8 cellular contexts compared by ENCODE assay signal in genomic region chr2:232142049-232142448, GRCh38.
DNase-seq lines count a peak whose midpoint lies in the region; ATAC-seq and TF ChIP-seq lines count a peak whose summit lies in the region.

No MANE protein-coding gene starts in this region.

- no peak overlapping the region for H3K4me3 Mint-ChIP-seq in HFFc6

- no peak overlapping the region for H2AK5ac ChIP-seq in neuronal stem cell (ENCODE audit: low read depth, low read length)

- H3K14ac ChIP-seq in neuronal stem cell (ENCODE audit: low read length) = no peak overlapping the region

- peaks cover 2% of the 10 kb centered on the region for H3K79me1 ChIP-seq in neuronal stem cell (ENCODE audit: low read depth, low read length)

- no peak overlapping the region for H4K8ac ChIP-seq in neuronal stem cell (ENCODE audit: low read depth, low read length)

- H3K4me2 ChIP-seq in neuronal stem cell (ENCODE audit: insufficient read depth, low read length, poor library complexity, severe bottlenecking) = no peak overlapping the region

- WGBS in neuronal stem cell (ENCODE audit: extremely low coverage in 2 of 2, insufficient read length in 2 of 2, insufficient replicate concordance in 1 of 2), 2 donors = no CpG with 5 or more reads among the region's 3 CpGs

- no peak overlapping the region for H3K27ac Mint-ChIP-seq in HFFc6

- ATAC-seq in SK-N-SH treated with all-trans-retinoic acid at 6 μM for 48 hours (peak; percentile 80), GM18870 (IDR thresholded peaks at IDR 0.05; ENCODE audit: unreplicated experiment) (no peak), HG02571 (IDR thresholded peaks at IDR 0.05; ENCODE audit: unreplicated experiment) (no peak)

- no peak overlapping the region for H3K23ac ChIP-seq in neuronal stem cell (ENCODE audit: low read depth, low read length, poor library complexity)

- H4K91ac ChIP-seq in neuronal stem cell (ENCODE audit: low read depth, low read length, poor library complexity) = no peak overlapping the region

- H3K36me3 ChIP-seq in neuronal stem cell (replicated peaks in 1 of 2; ENCODE audit: control insufficient read depth in 2 of 2, insufficient read depth in 2 of 2, low read length in 2 of 2) = peaks cover 0 to 2% of the 10 kb centered on the region in 2 donors

- no peak overlapping the region for H2BK120ac ChIP-seq in neuronal stem cell (ENCODE audit: low read depth, low read length)

- H3K27me3 ChIP-seq in neuronal stem cell (ENCODE audit: control insufficient read depth in 3 of 3, insufficient read depth in 3 of 3, low read depth in 1 of 3, low read length in 3 of 3) = no peaks in the 10 kb centered on the region

- no peak overlapping the region for H2BK5ac ChIP-seq in neuronal stem cell (ENCODE audit: low read length)

- TF ChIP-seq POLR2A in erythroblast (IDR thresholded peaks at IDR 0.05; ENCODE audit: low read length) = no peak

- no peak overlapping the region for H3K27ac ChIP-seq in neuronal stem cell (replicated peaks; ENCODE audit: low read length)

- H3K36me3 Mint-ChIP-seq in HFFc6 (ENCODE audit: low read depth) = no peaks in the 10 kb centered on the region

- no peak overlapping the region for H2AFZ ChIP-seq in neuronal stem cell (ENCODE audit: low read length)

- H2BK12ac ChIP-seq in neuronal stem cell (ENCODE audit: low read length) = no peak overlapping the region

- no peaks in the 10 kb centered on the region for H3K9me3 Mint-ChIP-seq in HFFc6

- H2BK15ac ChIP-seq in neuronal stem cell (ENCODE audit: low read length) = no peak overlapping the region

- no peaks in the 10 kb centered on the region for H3K9me3 ChIP-seq in neuronal stem cell (replicated peaks in 1 of 2; ENCODE audit: control insufficient read depth in 2 of 2, insufficient read depth in 1 of 2, low read depth in 1 of 2, low read length in 2 of 2)

- no peak overlapping the region for H3K9ac ChIP-seq in neuronal stem cell (ENCODE audit: low read depth, low read length, poor library complexity)

- DNase-seq in D341Med (ENCODE audit: low spot score) (peak; percentile 67), HFFc6 (no peak), erythroblast (lab: John Stamatoyannopoulos, UW) (peak; percentile 28 to 46), neuronal stem cell (ENCODE audit: low spot score) (peak; percentile 21), NCI-H1048 (lab: John Stamatoyannopoulos, UW) (no peak)

- H3K4me3 ChIP-seq in neuronal stem cell (ENCODE audit: low read length in 2 of 2) = no peak overlapping the region

- H3K18ac ChIP-seq in neuronal stem cell (ENCODE audit: low read length) = no peak overlapping the region

- no peaks in the 10 kb centered on the region for H3K4me1 ChIP-seq in neuronal stem cell (ENCODE audit: control insufficient read depth in 2 of 2, insufficient read depth in 1 of 2, low read depth in 1 of 2, low read length in 2 of 2)

- no peak overlapping the region for H3K4ac ChIP-seq in neuronal stem cell (ENCODE audit: low read length)

- peak; percentile 87 for TF ChIP-seq CTCF in HFFc6 (IDR thresholded peaks at IDR 0.05)

- H3K27me3 Mint-ChIP-seq in HFFc6 (ENCODE audit: insufficient read depth) = no peaks in the 10 kb centered on the region; the same call in 1 of the 2 replicates

- H3K4me1 Mint-ChIP-seq in HFFc6 (ENCODE audit: low read depth) = peaks cover 47% of the 10 kb centered on the region

TF ChIP-seq in SK-N-SH treated with all-trans-retinoic acid at 6 μM for 48 hours, 23 proteins besides CTCF, POLR2A, EP300 and RAD21:
- no peak for TF ChIP-seq ZNF70 (CRISPR knock-in tag; IDR thresholded peaks at IDR 0.05)
- no peak for TF ChIP-seq ZC3H10 (CRISPR knock-in tag; IDR thresholded peaks at IDR 0.05)

Comparison
In these comparisons a context has a peak if more than half of its experiments do, and no peak if none do; other contexts are left out.
1. DNase-seq: peak in D341Med (single experiment), erythroblast (2 of 2) and neuronal stem cell (single experiment); none in HFFc6 (single experiment) and NCI-H1048 (single experiment).